9 cellular contexts compared by ENCODE assay signal in genomic region chrX:11792461-11793421, GRCh38. TPM values are rescaled to one million over a fixed set of nuclear protein-coding genes. Genes with fewer than 3 reads are reported as not detected.
DNase-seq lines count a peak whose midpoint lies in the region; ATAC-seq, FAIRE-seq and TF ChIP-seq lines count a peak whose summit lies in the region.
"Had no signal": no experiment of that assay in that cellular context is flagged by ENCODE, and none has a peak within 500 bp of the region (broad histone marks: within the 10 kb centered on the region; RNA-seq: fewer than 3 reads in every experiment).

No MANE protein-coding gene starts in this region.

- H3K4me1 ChIP-seq in kidney (ENCODE audit: control insufficient read depth in 1 of 2, insufficient read depth in 1 of 2, low read depth in 1 of 2, low read length in 2 of 2) (no peaks in the 10 kb centered on the region), gastrocnemius medialis (no peaks in the 10 kb centered on the region)

- TF ChIP-seq CTCF in kidney (IDR thresholded peaks at IDR 0.05; ENCODE audit: borderline replicate concordance, extremely low read depth, insufficient read depth): no peak
- no peak for TF ChIP-seq CTCF in gastrocnemius medialis (IDR thresholded peaks at IDR 0.05 in 4 of 5, conservative IDR thresholded peaks at IDR 0.05 in 1 of 5)

- no peak for TF ChIP-seq POLR2A in gastrocnemius medialis (IDR thresholded peaks at IDR 0.05)

- H3K4me1 Mint-ChIP-seq in IgD-negative memory B cell: peaks cover 15 to 20% (median 15%) of the 10 kb centered on the region in 3 donors

- peaks cover 0 to 8% (median 2%) of the 10 kb centered on the region in 3 donors for H3K9me3 Mint-ChIP-seq in IgD-negative memory B cell

- in situ Hi-C loops in gastrocnemius medialis (cut with MboI; ENCODE audit: low sequenced_read_pairs in 4 of 4): no loop called here

- H3K4me3 ChIP-seq in kidney (ENCODE audit: low read length in 2 of 2): no peak overlapping the region
- H3K4me3 ChIP-seq in gastrocnemius medialis: no peak overlapping the region
- H3K4me3 ChIP-seq: skin epidermis had no signal

- H3K27ac Mint-ChIP-seq in IgD-negative memory B cell: peak overlapping the region in 2 of 3 donors; percentile 85 to 89

- H3K9ac ChIP-seq in kidney (ENCODE audit: low read length in 2 of 2): no peak overlapping the region

- H3K4me3 Mint-ChIP-seq in IgD-negative memory B cell: peak overlapping the region in 2 of 4 donors; percentile 45 to 76

- H3K27ac ChIP-seq in kidney (ENCODE audit: low read depth in 2 of 2, low read length in 2 of 2) (no peak overlapping the region), gastrocnemius medialis (no peak overlapping the region)

- H3K9me3 ChIP-seq in kidney (ENCODE audit: control insufficient read depth in 1 of 2, low read length in 2 of 2) (no peaks in the 10 kb centered on the region), gastrocnemius medialis (no peaks in the 10 kb centered on the region)

- peak; percentile 6 for DNase-seq in DMS153 treated with DMSO at 0.1 percent for 48 hours (lab: John Stamatoyannopoulos, UW; ENCODE audit: unreplicated experiment)
- peak; percentile 60 for DNase-seq in activated T-cell treated with anti-CD3 and anti-CD28 coated beads, Interleukin-2, amount 50 U/mL, for 1 hour
- peak; percentile 50 to 55 for DNase-seq in stimulated activated CD4-positive, alpha-beta T cell treated with anti-CD3 and anti-CD28 coated beads, Interleukin-2, amount 100 ng/mL, for 48 hours
- no peak for DNase-seq in kidney
- DNase-seq in gastrocnemius medialis: no peak
- DNase-seq in NCI-H1930 (lab: John Stamatoyannopoulos, UW): no peak

- H3K27me3 Mint-ChIP-seq in IgD-negative memory B cell: no peaks in the 10 kb centered on the region

- no peak for FAIRE-seq in kidney (lab: Jason Lieb, UNC)

- H3K36me3 ChIP-seq in kidney (ENCODE audit: control insufficient read depth in 1 of 2, insufficient read depth in 2 of 2, low read length in 2 of 2): no peaks in the 10 kb centered on the region
- H3K36me3 ChIP-seq in gastrocnemius medialis: no peaks in the 10 kb centered on the region

- intact Hi-C loops in kidney (cut with DNase I) (no loop called here), gastrocnemius medialis (cut with DNase I; ENCODE audit: low total_unique reads) (no loop called here)

- ATAC-seq in GM21367 (IDR thresholded peaks at IDR 0.05; ENCODE audit: unreplicated experiment) (peak; percentile 74), gastrocnemius medialis (no peak)

- H3K27me3 ChIP-seq in gastrocnemius medialis: no peaks in the 10 kb centered on the region

- no peaks in the 10 kb centered on the region for H3K36me3 Mint-ChIP-seq in IgD-negative memory B cell

RNA-seq across cellular contexts. Expression of gene MSL3, which starts 34.7 kb away (rescaled TPM):
- polyA plus RNA-seq in IgD-negative memory B cell: 66.8 TPM
- 27.1 TPM for total RNA-seq in kidney
- polyA plus RNA-seq in kidney (ENCODE audit: insufficient read depth, low read depth, low replicate concordance): 16.3 TPM
- 10 to 100 TPM; 22.8 to 61.1 (median 35.1) TPM for total RNA-seq in gastrocnemius medialis

Comparison
In these comparisons a context has a peak if more than half of its experiments do, and no peak if none do; other contexts are left out.
1. DNase-seq: peak in DMS153 treated with DMSO at 0.1 percent for 48 hours (single experiment), activated T-cell treated with anti-CD3 and anti-CD28 coated beads, Interleukin-2, amount 50 U/mL, for 1 hour (single experiment) and stimulated activated CD4-positive, alpha-beta T cell treated with anti-CD3 and anti-CD28 coated beads, Interleukin-2, amount 100 ng/mL, for 48 hours (2 of 2); none in kidney (single experiment), gastrocnemius medialis (0 of 2) and NCI-H1930 (0 of 2).